ENCODE assay signal across 7 cellular contexts in the genomic region with DNA sequence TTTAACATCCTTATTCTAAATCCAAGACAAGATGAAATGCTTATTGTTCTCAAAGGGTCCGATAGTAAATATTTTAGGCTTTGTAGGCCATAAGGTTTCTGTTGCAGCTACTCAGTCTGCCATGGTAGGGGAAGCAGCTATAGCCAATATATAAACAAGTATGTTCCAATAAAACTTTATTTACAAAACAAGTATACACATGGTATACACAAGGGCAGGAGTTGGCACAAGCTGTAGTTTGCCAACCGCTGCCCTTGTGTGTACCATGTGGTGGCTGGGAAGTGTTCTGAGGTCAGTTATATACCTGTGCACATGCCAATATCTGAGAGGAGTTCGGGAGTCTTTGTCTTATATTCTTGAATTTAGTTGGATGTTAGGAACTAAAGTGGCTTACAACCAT.
"Had no signal": no experiment of that assay in that cellular context is flagged by ENCODE, and none has a peak within 500 bp of the region (broad histone marks: within the 10 kb centered on the region; RNA-seq: fewer than 3 reads in every experiment).

No MANE protein-coding gene starts in this region.

- DNase-seq: GDM1, GF-D8 had no signal

- FAIRE-seq: G401.6, GM12891, GM12892, GM18507, GM19239 had no signal
